19 cellular contexts compared by ENCODE assay signal in the genomic region with DNA sequence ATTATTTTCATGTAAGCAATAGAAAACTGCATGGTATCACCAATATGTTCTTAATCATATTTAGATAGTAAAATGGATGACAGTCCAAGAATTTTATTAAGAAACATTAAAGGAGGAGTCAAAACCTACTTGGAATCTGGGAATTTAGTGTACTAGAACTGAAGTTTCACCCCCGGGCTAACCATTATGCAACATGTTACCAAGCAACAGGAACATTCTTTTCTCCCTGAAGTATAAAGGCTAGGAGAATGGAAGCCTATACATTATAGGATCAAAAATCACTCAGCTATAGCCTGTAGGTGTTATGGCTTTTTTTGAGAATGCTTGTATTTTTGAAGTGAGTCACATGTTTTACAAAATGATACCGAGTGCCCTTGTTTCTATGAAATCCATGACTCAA.
"Had no signal": no experiment of that assay in that cellular context is flagged by ENCODE, and none has a peak within 500 bp of the region (broad histone marks: within the 10 kb centered on the region; RNA-seq: fewer than 3 reads in every experiment).

No MANE protein-coding gene starts in this region.

- H3K4me1 ChIP-seq: adrenal gland, esophagus muscularis mucosa, gastrocnemius medialis, heart left ventricle, right atrium auricular region had no signal

- H3K9me3 ChIP-seq: adrenal gland, esophagus muscularis mucosa, gastrocnemius medialis, heart left ventricle, mucosa of descending colon, right atrium auricular region had no signal

- H3K27ac Mint-ChIP-seq: activated CD8-positive, alpha-beta memory T cell treated with anti-CD3 and anti-CD28 coated beads, Interleukin-2, amount 10 ng/mL, durations not matched to agents 7 days and 5 days; immature natural killer cell; naive thymus-derived CD4-positive, alpha-beta T cell; stimulated activated memory B cell treated with anti-CD40 and anti-IgM and Interleukin-4, amounts not matched to agents 10 μg/mL and 1 μg/mL and 100 μg/mL, for 72 hours had no signal

- H3K27ac ChIP-seq: adrenal gland, coronary artery, esophagus muscularis mucosa, gastrocnemius medialis, heart left ventricle, right atrium auricular region, VCaP had no signal

- H3K9me3 Mint-ChIP-seq: stimulated activated memory B cell treated with anti-CD40 and anti-IgM and Interleukin-4, amounts not matched to agents 10 μg/mL and 1 μg/mL and 100 μg/mL, for 72 hours had no signal

- H3K36me3 ChIP-seq: adrenal gland, esophagus muscularis mucosa, gastrocnemius medialis, heart left ventricle, right atrium auricular region had no signal

- H3K27me3 ChIP-seq: adrenal gland, esophagus muscularis mucosa, gastrocnemius medialis, heart left ventricle, right atrium auricular region had no signal

- DNase-seq: activated CD4-positive, alpha-beta T cell treated with anti-CD3 and anti-CD28 coated beads for 1 hour; activated CD4-positive, alpha-beta T cell treated with anti-CD3 and anti-CD28 coated beads, Interleukin-2, amount 50 U/mL, for 4 hours; activated CD8-positive, alpha-beta memory T cell treated with anti-CD3 and anti-CD28 coated beads, Interleukin-2, amount 10 ng/mL, durations not matched to agents 7 days and 5 days; activated naive CD4-positive, alpha-beta T cell treated with anti-CD3 and anti-CD28 coated beads, Interleukin-2, amount 50 U/mL, for 16 hours; activated T-cell treated with anti-CD3 and anti-CD28 coated beads, Interleukin-2, amount 50 U/mL, for 1 hour; adrenal gland; caudate nucleus; gastrocnemius medialis; heart left ventricle; immature natural killer cell; left colon; mucosa of descending colon; naive thymus-derived CD4-positive, alpha-beta T cell; stimulated activated CD4-positive, alpha-beta T cell treated with anti-CD3 and anti-CD28 coated beads, Interleukin-2, amount 100 ng/mL, for 48 hours had no signal

- H3K4me3 Mint-ChIP-seq: activated CD8-positive, alpha-beta memory T cell treated with anti-CD3 and anti-CD28 coated beads, Interleukin-2, amount 10 ng/mL, durations not matched to agents 7 days and 5 days; immature natural killer cell; naive thymus-derived CD4-positive, alpha-beta T cell; stimulated activated memory B cell treated with anti-CD40 and anti-IgM and Interleukin-4, amounts not matched to agents 10 μg/mL and 1 μg/mL and 100 μg/mL, for 72 hours had no signal

- H3K4me1 Mint-ChIP-seq: activated CD8-positive, alpha-beta memory T cell treated with anti-CD3 and anti-CD28 coated beads, Interleukin-2, amount 10 ng/mL, durations not matched to agents 7 days and 5 days; immature natural killer cell; naive thymus-derived CD4-positive, alpha-beta T cell; stimulated activated memory B cell treated with anti-CD40 and anti-IgM and Interleukin-4, amounts not matched to agents 10 μg/mL and 1 μg/mL and 100 μg/mL, for 72 hours had no signal

- H3K36me3 Mint-ChIP-seq: activated CD8-positive, alpha-beta memory T cell treated with anti-CD3 and anti-CD28 coated beads, Interleukin-2, amount 10 ng/mL, durations not matched to agents 7 days and 5 days; naive thymus-derived CD4-positive, alpha-beta T cell; stimulated activated memory B cell treated with anti-CD40 and anti-IgM and Interleukin-4, amounts not matched to agents 10 μg/mL and 1 μg/mL and 100 μg/mL, for 72 hours had no signal

- H3K27me3 Mint-ChIP-seq: activated CD8-positive, alpha-beta memory T cell treated with anti-CD3 and anti-CD28 coated beads, Interleukin-2, amount 10 ng/mL, durations not matched to agents 7 days and 5 days; naive thymus-derived CD4-positive, alpha-beta T cell; stimulated activated memory B cell treated with anti-CD40 and anti-IgM and Interleukin-4, amounts not matched to agents 10 μg/mL and 1 μg/mL and 100 μg/mL, for 72 hours had no signal

- H3K4me3 ChIP-seq: adrenal gland, coronary artery, esophagus muscularis mucosa, gastrocnemius medialis, heart left ventricle, mucosa of descending colon, right atrium auricular region had no signal
